31 cellular contexts compared by ENCODE assay signal in the genomic region with DNA sequence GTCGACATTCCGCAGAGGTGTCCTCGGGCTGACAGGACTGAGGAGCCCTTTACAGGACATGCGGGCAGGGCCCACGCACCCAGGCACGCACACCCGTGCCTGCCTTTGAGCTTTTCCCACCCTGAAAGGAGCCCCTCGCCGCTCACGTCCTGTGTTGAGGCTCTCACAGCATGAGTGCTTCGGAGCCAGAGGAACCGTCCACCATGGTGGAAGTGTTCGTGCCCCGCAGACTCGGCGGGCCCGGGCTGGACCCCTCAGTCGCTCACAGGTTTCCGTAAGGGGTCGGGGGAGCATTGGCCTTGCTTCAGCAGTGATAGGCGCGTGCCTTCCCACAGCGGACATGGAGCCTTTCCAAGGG. TPM values are rescaled to one million over a fixed set of nuclear protein-coding genes. Genes with fewer than 3 reads are reported as not detected.
"Had no signal": no experiment of that assay in that cellular context is flagged by ENCODE, and none has a peak within 500 bp of the region (broad histone marks: within the 10 kb centered on the region; RNA-seq: fewer than 3 reads in every experiment).

No MANE protein-coding gene starts in this region.

- H3K4me3 ChIP-seq: left ventricle myocardium inferior, neural progenitor cell, ovary, right atrium auricular region, sigmoid colon, suprapubic skin, thoracic aorta, tibial artery, upper lobe of right lung had no signal

- H3K36me3 Mint-ChIP-seq: natural killer cell had no signal

- H3K27ac Mint-ChIP-seq: immature natural killer cell; memory B cell; naive B cell; natural killer cell; nephron progenitor cell; neural progenitor cell; progenitor cell of endocrine pancreas; stimulated activated naive CD8-positive, alpha-beta T cell treated with anti-CD3 and anti-CD28 coated beads, Interleukin-15, Interleukin-2, amounts not matched to agents 100 ng/mL and 50 ng/mL, for 24 hours had no signal

- H3K27me3 ChIP-seq: neural progenitor cell, ovary, right atrium auricular region, sigmoid colon, suprapubic skin, tibial artery, upper lobe of right lung had no signal

- H3K4me1 ChIP-seq: left ventricle myocardium inferior, neural progenitor cell, right atrium auricular region, sigmoid colon, suprapubic skin, tibial artery, upper lobe of right lung had no signal

- DNase-seq: hypothalamus; immature natural killer cell; left ventricle myocardium inferior; naive B cell; natural killer cell; nephron progenitor cell; ovary; sigmoid colon; small intestine; stimulated activated CD4-positive, alpha-beta T cell treated with anti-CD3 and anti-CD28 coated beads, Interleukin-1b, Interleukin-23, amount 100 ng/mL, for 48 hours; stimulated activated CD4-positive, alpha-beta T cell treated with anti-CD3 and anti-CD28 coated beads, Interleukin-2, amount 100 ng/mL, for 48 hours; stimulated activated naive CD4-positive, alpha-beta T cell; tibial artery; trophoblast cell; upper lobe of right lung had no signal

- H3K4me1 Mint-ChIP-seq: immature natural killer cell, memory B cell, nephron progenitor cell, neural progenitor cell had no signal

- ATAC-seq: natural killer cell, upper lobe of right lung had no signal

- H3K9ac ChIP-seq: neural progenitor cell had no signal

- H3K9me3 Mint-ChIP-seq: nephron progenitor cell; neural progenitor cell; stimulated activated naive CD8-positive, alpha-beta T cell treated with anti-CD3 and anti-CD28 coated beads, Interleukin-15, Interleukin-2, amounts not matched to agents 100 ng/mL and 50 ng/mL, for 24 hours had no signal

- H3K27me3 Mint-ChIP-seq: memory B cell; naive B cell; progenitor cell of endocrine pancreas; stimulated activated naive CD8-positive, alpha-beta T cell treated with anti-CD3 and anti-CD28 coated beads, Interleukin-15, Interleukin-2, amounts not matched to agents 100 ng/mL and 50 ng/mL, for 24 hours had no signal

- H3K27ac ChIP-seq: left ventricle myocardium inferior, neural progenitor cell, ovary, right atrium auricular region, sigmoid colon, suprapubic skin, thoracic aorta, tibial artery, upper lobe of right lung had no signal

- H3K36me3 ChIP-seq: neural progenitor cell, ovary had no signal

- FAIRE-seq: islet of Langerhans, small intestine, urothelium cell line had no signal

- H3K4me3 Mint-ChIP-seq: immature natural killer cell; memory B cell; naive B cell; natural killer cell; nephron progenitor cell; neural progenitor cell; stimulated activated naive CD8-positive, alpha-beta T cell treated with anti-CD3 and anti-CD28 coated beads, Interleukin-15, Interleukin-2, amounts not matched to agents 100 ng/mL and 50 ng/mL, for 24 hours had no signal

- H3K9me3 ChIP-seq: left ventricle myocardium inferior, ovary, right atrium auricular region, sigmoid colon, suprapubic skin, thoracic aorta, tibial artery, upper lobe of right lung had no signal

RNA-seq across cellular contexts. Expression of gene TMEM271, which starts 40.2 kb away (rescaled TPM):
- total RNA-seq: kidney epithelial cell, left ventricle myocardium inferior, lung microvascular endothelial cell, mononuclear cell, natural killer cell, omental fat pad, ovary, progenitor cell of endocrine pancreas, pulmonary artery endothelial cell, renal cortical epithelial cell, right atrium auricular region, subcutaneous adipose tissue, thoracic aorta, upper lobe of right lung had no signal
- polyA plus RNA-seq: immature natural killer cell, ovary had no signal
